ENCODE assay signal across 3 cellular contexts in genomic region chr5:134767528-134768291, GRCh38.
TF ChIP-seq lines count a peak whose summit lies in the region.
"Not testable (repeated sequence)": the region's sequence is repeated elsewhere in the genome, so short reads cannot be mapped to it uniquely, and the experiment has no call there.

No MANE protein-coding gene starts in this region.

TF ChIP-seq in Ishikawa, 13 proteins besides CTCF, POLR2A, EP300 and RAD21:
- peak; percentile 11; the same call in 1 of the 2 replicates for TF ChIP-seq TEAD4 (IDR thresholded peaks at IDR 0.05)
- TF ChIP-seq CEBPB (IDR thresholded peaks at IDR 0.05) = peak; percentile 55; the same call in 1 of the 2 replicates

TF ChIP-seq in K562, 482 proteins besides CTCF, POLR2A, EP300 and RAD21:
- peak; percentile 72 for TF ChIP-seq ATF3 (IDR thresholded peaks at IDR 0.05)
- TF ChIP-seq ATF3 (CRISPR knock-in tag; conservative IDR thresholded peaks at IDR 0.05); CEBPG (CRISPR knock-in tag; IDR thresholded peaks at IDR 0.05): not testable (repeated sequence)
- TF ChIP-seq CEBPG (tag; conservative IDR thresholded peaks at IDR 0.05 in 1 of 2, IDR thresholded peaks at IDR 0.05 in 1 of 2) = peak in 1 of 2 experiments; percentile 23; a peak in 1 of 4 replicates

TF ChIP-seq in HepG2, 621 proteins besides CTCF, POLR2A, EP300 and RAD21:
- TF ChIP-seq ATF7 (IDR thresholded peaks at IDR 0.05) = peak; percentile 51
- TF ChIP-seq ATF7 (CRISPR knock-in tag; IDR thresholded peaks at IDR 0.05) = not testable (repeated sequence)
